In the genomic region with DNA sequence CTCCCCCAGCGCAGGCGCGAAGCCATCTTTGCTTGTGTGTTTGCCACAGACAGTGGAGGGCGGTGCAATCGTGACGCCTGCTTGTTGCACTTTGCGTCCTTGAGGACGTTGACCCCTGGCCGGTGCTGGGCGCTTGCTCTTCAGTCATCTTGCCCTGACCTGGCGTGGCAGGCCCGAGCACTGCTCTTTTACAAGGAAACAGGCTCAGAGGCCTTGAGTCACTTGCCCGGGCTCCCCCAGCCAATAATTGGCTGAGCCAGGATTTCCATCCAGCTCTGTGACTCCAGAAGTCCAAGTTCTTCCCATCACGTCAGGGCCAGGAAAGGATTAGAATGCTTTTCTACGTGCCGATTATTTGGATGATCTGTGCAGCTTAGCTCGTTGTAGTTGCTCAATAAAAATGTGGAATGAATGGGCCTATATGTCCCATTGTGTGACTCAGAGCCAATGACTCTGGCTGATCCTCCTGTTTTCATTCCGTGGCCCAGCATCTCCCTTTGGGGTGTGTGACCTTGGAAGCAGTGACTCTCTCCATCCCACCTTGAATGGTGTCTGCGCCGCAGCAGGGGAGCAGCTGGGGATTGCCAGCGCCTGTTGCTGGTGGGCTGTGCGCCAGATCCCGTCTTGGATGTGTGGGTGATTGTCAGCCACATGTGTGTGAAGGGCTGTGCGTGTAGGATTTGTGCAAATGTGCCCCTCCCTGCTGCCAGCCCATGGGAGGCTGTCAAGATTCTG, we compare ENCODE assay signal across 8 cellular contexts.
DNase-seq lines count a peak whose midpoint lies in the region; ATAC-seq and TF ChIP-seq lines count a peak whose summit lies in the region.

No MANE protein-coding gene starts in this region.

- no peaks in the 10 kb centered on the region for H3K36me3 Mint-ChIP-seq in nephron (ENCODE audit: low read depth)

- TF ChIP-seq CTCF in epithelial cell of esophagus (IDR thresholded peaks at IDR 0.05; ENCODE audit: insufficient read depth, low read depth, low read length, missing control alignments) (no peak), nephron (IDR thresholded peaks at IDR 0.05; ENCODE audit: unreplicated experiment in 3 of 3) (no peak)

- no peak overlapping the region for H3K4me3 ChIP-seq in epithelial cell of esophagus (ENCODE audit: low read length)

- peak overlapping the region in 1 of 3 experiments; percentile 47 for H3K4me3 Mint-ChIP-seq in nephron

- H3K4me1 Mint-ChIP-seq in nephron: peaks cover 79% of the 10 kb centered on the region

- no peaks in the 10 kb centered on the region for H3K9me3 Mint-ChIP-seq in nephron

- H3K27me3 Mint-ChIP-seq in nephron (ENCODE audit: low read depth): peaks cover 4% of the 10 kb centered on the region

- no peak for ATAC-seq in GM19397 (IDR thresholded peaks at IDR 0.05; ENCODE audit: unreplicated experiment)
- ATAC-seq in GM21717 (IDR thresholded peaks at IDR 0.05; ENCODE audit: unreplicated experiment): no peak

- peak overlapping the region; percentile 49 to 97 (median 93) for H3K27ac Mint-ChIP-seq in nephron

- peak; percentile 87 for DNase-seq in AG08396 (ENCODE audit: low spot score)
- peak; percentile 96 for DNase-seq in LHCN-M2 (ENCODE audit: low read depth)
- DNase-seq in epithelial cell of esophagus (ENCODE audit: low read depth): peak; percentile 85
- no peak for DNase-seq in activated CD4-positive, alpha-beta T cell treated with anti-CD3 and anti-CD28 coated beads for 1 hour
- no peak for DNase-seq in dermis blood vessel endothelial cell

Comparison
In these comparisons a context has a peak if more than half of its experiments do, and no peak if none do; other contexts are left out.
1. DNase-seq: peak in AG08396 (single experiment), LHCN-M2 (single experiment) and epithelial cell of esophagus (single experiment); none in activated CD4-positive, alpha-beta T cell treated with anti-CD3 and anti-CD28 coated beads for 1 hour (single experiment) and dermis blood vessel endothelial cell (single experiment).